ENCODE assay signal across 37 cellular contexts in genomic region chr19:15062036-15062435, GRCh38. TPM values are rescaled to one million over a fixed set of nuclear protein-coding genes. Genes with fewer than 3 reads are reported as not detected.
"Had no signal": no experiment of that assay in that cellular context is flagged by ENCODE, and none has a peak within 500 bp of the region (broad histone marks: within the 10 kb centered on the region; RNA-seq: fewer than 3 reads in every experiment).

No MANE protein-coding gene starts in this region.

- H3K4me3 ChIP-seq: ascending aorta, cardiac muscle cell, MG63, Peyer's patch had no signal

- H3K4me1 ChIP-seq: ascending aorta, Peyer's patch had no signal

- H3K36me3 Mint-ChIP-seq: activated naive CD4-positive, alpha-beta T cell treated with anti-CD3 and anti-CD28 coated beads, Interleukin-2, amount 50 U/mL, for 24 hours; activated naive CD8-positive, alpha-beta T cell treated with anti-CD3 and anti-CD28 coated beads, Interleukin-2, amount 10 ng/mL, durations not matched to agents 7 days and 5 days had no signal

- H3K27me3 ChIP-seq: ascending aorta, cardiac muscle cell, Peyer's patch had no signal

- ATAC-seq: activated CD4-positive, alpha-beta T cell treated with anti-CD3 and anti-CD28 coated beads for 36 hours; activated CD4-positive, CD25-positive, alpha-beta regulatory T cell treated with anti-CD3 and anti-CD28 coated beads, Interleukin-2, amount 50 U/mL, for 24 hours; activated CD8-positive, alpha-beta T cell treated with anti-CD3 and anti-CD28 coated beads, Interleukin-2, amount 10 ng/mL, durations not matched to agents 7 days and 5 days; PC-3; WTC11 had no signal

- H3K27ac Mint-ChIP-seq: activated CD4-positive, alpha-beta T cell treated with anti-CD3 and anti-CD28 coated beads for 36 hours; activated CD4-positive, alpha-beta T cell treated with anti-CD3 and anti-CD28 coated beads, Interleukin-2, amount 10 ng/mL, durations not matched to agents 7 days and 5 days; activated CD8-positive, alpha-beta T cell treated with anti-CD3 and anti-CD28 coated beads, Interleukin-2, amount 10 ng/mL, durations not matched to agents 7 days and 5 days; activated naive CD4-positive, alpha-beta T cell treated with anti-CD3 and anti-CD28 coated beads, Interleukin-2, amount 50 U/mL, for 24 hours; activated naive CD8-positive, alpha-beta T cell treated with anti-CD3 and anti-CD28 coated beads, Interleukin-2, amount 10 ng/mL, durations not matched to agents 7 days and 5 days; activated T-cell treated with anti-CD3 and anti-CD28 coated beads, Interleukin-2, amount 50 U/mL, for 24 hours; activated T-helper 2 cell treated with anti-CD3 and anti-CD28 coated beads, Interferon-gamma antibody, Interleukin-2, Interleukin-4, amounts not matched to agents 10 μg/mL and 5 μg/mL and 100 μg/mL, durations not matched to agents 14 hours and 24 hours and 36 hours; T-helper 2 cell treated with Interferon-gamma antibody and Interleukin-4, amounts not matched to agents 5 μg/mL and 100 μg/mL, for 36 hours; WTC11 had no signal

- H3K4me3 Mint-ChIP-seq: activated CD4-positive, alpha-beta T cell treated with anti-CD3 and anti-CD28 coated beads for 36 hours; activated CD4-positive, alpha-beta T cell treated with anti-CD3 and anti-CD28 coated beads, Interleukin-2, amount 10 ng/mL, durations not matched to agents 7 days and 5 days; activated CD8-positive, alpha-beta T cell treated with anti-CD3 and anti-CD28 coated beads, Interleukin-2, amount 10 ng/mL, durations not matched to agents 7 days and 5 days; activated naive CD4-positive, alpha-beta T cell treated with anti-CD3 and anti-CD28 coated beads, Interleukin-2, amount 50 U/mL, for 24 hours; activated naive CD8-positive, alpha-beta T cell treated with anti-CD3 and anti-CD28 coated beads, Interleukin-2, amount 10 ng/mL, durations not matched to agents 7 days and 5 days; activated T-cell treated with anti-CD3 and anti-CD28 coated beads, Interleukin-2, amount 50 U/mL, for 24 hours; central memory CD8-positive, alpha-beta T cell; T-helper 2 cell treated with Interferon-gamma antibody and Interleukin-4, amounts not matched to agents 5 μg/mL and 100 μg/mL, for 36 hours; WTC11 had no signal

- DNase-seq: activated CD4-positive, alpha-beta T cell treated with anti-CD3 and anti-CD28 coated beads for 36 hours; activated CD4-positive, alpha-beta T cell treated with anti-CD3 and anti-CD28 coated beads, Interleukin-2, amount 10 ng/mL, durations not matched to agents 7 days and 5 days; activated CD4-positive, alpha-beta T cell treated with anti-CD3 and anti-CD28 coated beads, Interleukin-2, amount 50 U/mL, for 48 hours; activated CD8-positive, alpha-beta T cell treated with anti-CD3 and anti-CD28 coated beads, Interleukin-2, amount 10 ng/mL, durations not matched to agents 7 days and 5 days; activated gamma-delta T cell; activated naive CD4-positive, alpha-beta T cell treated with Interleukin-2 at 50 U/mL for 16 hours; activated naive CD8-positive, alpha-beta T cell treated with anti-CD3 and anti-CD28 coated beads, Interleukin-2, amount 10 ng/mL, durations not matched to agents 7 days and 5 days; activated T-cell treated with anti-CD3 and anti-CD28 coated beads, Interleukin-2, amount 50 U/mL, for 24 hours; amygdala; Karpas-422; KBM-7; MG63; NCI-H1048; NCI-H1105 treated with DMSO at 0.1 percent for 48 hours; NCI-H1436; NCI-H187; NCI-H2081 treated with DMSO at 0.1 percent for 48 hours; NCI-H2171; NCI-H510A; NCI-H526; NCI-H82; NK-92 treated with Interleukin-12 subunit alpha and Interleukin-12 subunit beta, amount 100 ng/mL, for 24 hours; PC-3; Peyer's patch; Right ventricle myocardium superior had no signal

- FAIRE-seq: TTC549 had no signal

- H3K4me1 Mint-ChIP-seq: activated CD4-positive, alpha-beta T cell treated with anti-CD3 and anti-CD28 coated beads for 36 hours; activated CD4-positive, alpha-beta T cell treated with anti-CD3 and anti-CD28 coated beads, Interleukin-2, amount 10 ng/mL, durations not matched to agents 7 days and 5 days; activated naive CD4-positive, alpha-beta T cell treated with anti-CD3 and anti-CD28 coated beads, Interleukin-2, amount 50 U/mL, for 24 hours; activated naive CD8-positive, alpha-beta T cell treated with anti-CD3 and anti-CD28 coated beads, Interleukin-2, amount 10 ng/mL, durations not matched to agents 7 days and 5 days; central memory CD8-positive, alpha-beta T cell; WTC11 had no signal

- H3K27ac ChIP-seq: ascending aorta, cardiac muscle cell, Peyer's patch had no signal

- H3K9me3 ChIP-seq: ascending aorta, MG63, Peyer's patch had no signal

- H3K36me3 ChIP-seq: ascending aorta, cardiac muscle cell, MG63, Peyer's patch had no signal

RNA-seq across cellular contexts. Expression of gene CASP14, which starts 12.8 kb away (rescaled TPM):
- total RNA-seq: activated CD4-positive, alpha-beta T cell treated with anti-CD3 and anti-CD28 coated beads for 36 hours; activated CD4-positive, alpha-beta T cell treated with anti-CD3 and anti-CD28 coated beads, Interleukin-2, amount 10 ng/mL, durations not matched to agents 7 days and 5 days; activated CD8-positive, alpha-beta T cell treated with anti-CD3 and anti-CD28 coated beads, Interleukin-2, amount 10 ng/mL, durations not matched to agents 7 days and 5 days; activated naive CD8-positive, alpha-beta T cell treated with anti-CD3 and anti-CD28 coated beads, Interleukin-2, amount 10 ng/mL, durations not matched to agents 7 days and 5 days; activated T-helper 2 cell treated with anti-CD3 and anti-CD28 coated beads, Interferon-gamma antibody, Interleukin-2, Interleukin-4, amounts not matched to agents 10 μg/mL and 5 μg/mL and 100 μg/mL, durations not matched to agents 14 hours and 24 hours and 36 hours; ascending aorta; cardiac muscle cell; chondrocyte; Peyer's patch; Right ventricle myocardium superior; T-helper 1 cell treated with Interleukin-12 subunit alpha and Interleukin-12 subunit beta and Interleukin-4 antibody, amounts not matched to agents 30 ng/mL and 1 ng/mL, for 36 hours; WTC11 had no signal
- polyA plus RNA-seq: adipose tissue, cardiac muscle cell had no signal

RNA-seq across cellular contexts. Expression of gene OR1I1, which starts 20.0 kb away (rescaled TPM):
- total RNA-seq: activated CD4-positive, alpha-beta T cell treated with anti-CD3 and anti-CD28 coated beads for 36 hours; activated CD4-positive, alpha-beta T cell treated with anti-CD3 and anti-CD28 coated beads, Interleukin-2, amount 10 ng/mL, durations not matched to agents 7 days and 5 days; activated CD8-positive, alpha-beta T cell treated with anti-CD3 and anti-CD28 coated beads, Interleukin-2, amount 10 ng/mL, durations not matched to agents 7 days and 5 days; activated naive CD8-positive, alpha-beta T cell treated with anti-CD3 and anti-CD28 coated beads, Interleukin-2, amount 10 ng/mL, durations not matched to agents 7 days and 5 days; activated T-helper 2 cell treated with anti-CD3 and anti-CD28 coated beads, Interferon-gamma antibody, Interleukin-2, Interleukin-4, amounts not matched to agents 10 μg/mL and 5 μg/mL and 100 μg/mL, durations not matched to agents 14 hours and 24 hours and 36 hours; ascending aorta; cardiac muscle cell; chondrocyte; PC-3; Peyer's patch; Right ventricle myocardium superior; T-helper 1 cell treated with Interleukin-12 subunit alpha and Interleukin-12 subunit beta and Interleukin-4 antibody, amounts not matched to agents 30 ng/mL and 1 ng/mL, for 36 hours; WTC11 had no signal
- polyA plus RNA-seq: cardiac muscle cell had no signal
